Comparison of ENCODE assay signal across 1 cellular context in the genomic region with DNA sequence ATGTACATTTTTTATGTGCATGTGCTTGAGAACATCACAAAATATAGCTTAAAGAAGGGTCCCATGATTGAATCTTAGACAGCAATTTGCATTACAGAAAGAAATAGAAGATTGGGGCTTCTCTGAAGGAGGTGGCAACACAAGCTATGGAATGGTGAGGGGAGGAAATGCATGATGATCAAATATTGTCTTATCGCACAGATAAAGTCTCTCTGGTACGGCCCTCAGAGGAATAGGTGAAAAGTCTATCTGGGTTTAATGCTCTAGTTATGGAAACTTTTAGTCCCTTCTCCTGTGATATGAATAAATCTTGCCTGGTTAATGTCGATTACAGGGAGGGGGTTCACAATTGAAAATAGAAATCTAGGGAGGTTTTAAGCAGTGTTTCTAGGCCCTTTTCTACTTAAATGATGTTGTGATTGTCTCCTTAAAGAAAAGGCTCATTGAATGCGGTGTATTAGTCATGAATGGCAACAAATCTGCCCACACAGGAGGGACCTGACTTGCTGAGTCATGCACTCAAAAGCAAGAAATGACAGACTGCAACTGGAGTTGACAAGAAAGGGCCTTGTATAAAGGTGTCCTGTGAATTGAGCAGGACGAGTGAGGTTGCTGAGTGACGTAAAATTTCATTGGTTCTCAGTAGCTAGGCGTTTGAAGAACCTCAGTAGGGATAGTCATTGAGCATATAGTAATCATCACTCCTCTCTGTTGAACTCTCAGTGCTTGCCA.
TF ChIP-seq lines count a peak whose summit lies in the region.

No MANE protein-coding gene starts in this region.

TF ChIP-seq in H1, 55 proteins besides CTCF, POLR2A, EP300 and RAD21 (continued from another document):
- TF ChIP-seq, protein P1, sequence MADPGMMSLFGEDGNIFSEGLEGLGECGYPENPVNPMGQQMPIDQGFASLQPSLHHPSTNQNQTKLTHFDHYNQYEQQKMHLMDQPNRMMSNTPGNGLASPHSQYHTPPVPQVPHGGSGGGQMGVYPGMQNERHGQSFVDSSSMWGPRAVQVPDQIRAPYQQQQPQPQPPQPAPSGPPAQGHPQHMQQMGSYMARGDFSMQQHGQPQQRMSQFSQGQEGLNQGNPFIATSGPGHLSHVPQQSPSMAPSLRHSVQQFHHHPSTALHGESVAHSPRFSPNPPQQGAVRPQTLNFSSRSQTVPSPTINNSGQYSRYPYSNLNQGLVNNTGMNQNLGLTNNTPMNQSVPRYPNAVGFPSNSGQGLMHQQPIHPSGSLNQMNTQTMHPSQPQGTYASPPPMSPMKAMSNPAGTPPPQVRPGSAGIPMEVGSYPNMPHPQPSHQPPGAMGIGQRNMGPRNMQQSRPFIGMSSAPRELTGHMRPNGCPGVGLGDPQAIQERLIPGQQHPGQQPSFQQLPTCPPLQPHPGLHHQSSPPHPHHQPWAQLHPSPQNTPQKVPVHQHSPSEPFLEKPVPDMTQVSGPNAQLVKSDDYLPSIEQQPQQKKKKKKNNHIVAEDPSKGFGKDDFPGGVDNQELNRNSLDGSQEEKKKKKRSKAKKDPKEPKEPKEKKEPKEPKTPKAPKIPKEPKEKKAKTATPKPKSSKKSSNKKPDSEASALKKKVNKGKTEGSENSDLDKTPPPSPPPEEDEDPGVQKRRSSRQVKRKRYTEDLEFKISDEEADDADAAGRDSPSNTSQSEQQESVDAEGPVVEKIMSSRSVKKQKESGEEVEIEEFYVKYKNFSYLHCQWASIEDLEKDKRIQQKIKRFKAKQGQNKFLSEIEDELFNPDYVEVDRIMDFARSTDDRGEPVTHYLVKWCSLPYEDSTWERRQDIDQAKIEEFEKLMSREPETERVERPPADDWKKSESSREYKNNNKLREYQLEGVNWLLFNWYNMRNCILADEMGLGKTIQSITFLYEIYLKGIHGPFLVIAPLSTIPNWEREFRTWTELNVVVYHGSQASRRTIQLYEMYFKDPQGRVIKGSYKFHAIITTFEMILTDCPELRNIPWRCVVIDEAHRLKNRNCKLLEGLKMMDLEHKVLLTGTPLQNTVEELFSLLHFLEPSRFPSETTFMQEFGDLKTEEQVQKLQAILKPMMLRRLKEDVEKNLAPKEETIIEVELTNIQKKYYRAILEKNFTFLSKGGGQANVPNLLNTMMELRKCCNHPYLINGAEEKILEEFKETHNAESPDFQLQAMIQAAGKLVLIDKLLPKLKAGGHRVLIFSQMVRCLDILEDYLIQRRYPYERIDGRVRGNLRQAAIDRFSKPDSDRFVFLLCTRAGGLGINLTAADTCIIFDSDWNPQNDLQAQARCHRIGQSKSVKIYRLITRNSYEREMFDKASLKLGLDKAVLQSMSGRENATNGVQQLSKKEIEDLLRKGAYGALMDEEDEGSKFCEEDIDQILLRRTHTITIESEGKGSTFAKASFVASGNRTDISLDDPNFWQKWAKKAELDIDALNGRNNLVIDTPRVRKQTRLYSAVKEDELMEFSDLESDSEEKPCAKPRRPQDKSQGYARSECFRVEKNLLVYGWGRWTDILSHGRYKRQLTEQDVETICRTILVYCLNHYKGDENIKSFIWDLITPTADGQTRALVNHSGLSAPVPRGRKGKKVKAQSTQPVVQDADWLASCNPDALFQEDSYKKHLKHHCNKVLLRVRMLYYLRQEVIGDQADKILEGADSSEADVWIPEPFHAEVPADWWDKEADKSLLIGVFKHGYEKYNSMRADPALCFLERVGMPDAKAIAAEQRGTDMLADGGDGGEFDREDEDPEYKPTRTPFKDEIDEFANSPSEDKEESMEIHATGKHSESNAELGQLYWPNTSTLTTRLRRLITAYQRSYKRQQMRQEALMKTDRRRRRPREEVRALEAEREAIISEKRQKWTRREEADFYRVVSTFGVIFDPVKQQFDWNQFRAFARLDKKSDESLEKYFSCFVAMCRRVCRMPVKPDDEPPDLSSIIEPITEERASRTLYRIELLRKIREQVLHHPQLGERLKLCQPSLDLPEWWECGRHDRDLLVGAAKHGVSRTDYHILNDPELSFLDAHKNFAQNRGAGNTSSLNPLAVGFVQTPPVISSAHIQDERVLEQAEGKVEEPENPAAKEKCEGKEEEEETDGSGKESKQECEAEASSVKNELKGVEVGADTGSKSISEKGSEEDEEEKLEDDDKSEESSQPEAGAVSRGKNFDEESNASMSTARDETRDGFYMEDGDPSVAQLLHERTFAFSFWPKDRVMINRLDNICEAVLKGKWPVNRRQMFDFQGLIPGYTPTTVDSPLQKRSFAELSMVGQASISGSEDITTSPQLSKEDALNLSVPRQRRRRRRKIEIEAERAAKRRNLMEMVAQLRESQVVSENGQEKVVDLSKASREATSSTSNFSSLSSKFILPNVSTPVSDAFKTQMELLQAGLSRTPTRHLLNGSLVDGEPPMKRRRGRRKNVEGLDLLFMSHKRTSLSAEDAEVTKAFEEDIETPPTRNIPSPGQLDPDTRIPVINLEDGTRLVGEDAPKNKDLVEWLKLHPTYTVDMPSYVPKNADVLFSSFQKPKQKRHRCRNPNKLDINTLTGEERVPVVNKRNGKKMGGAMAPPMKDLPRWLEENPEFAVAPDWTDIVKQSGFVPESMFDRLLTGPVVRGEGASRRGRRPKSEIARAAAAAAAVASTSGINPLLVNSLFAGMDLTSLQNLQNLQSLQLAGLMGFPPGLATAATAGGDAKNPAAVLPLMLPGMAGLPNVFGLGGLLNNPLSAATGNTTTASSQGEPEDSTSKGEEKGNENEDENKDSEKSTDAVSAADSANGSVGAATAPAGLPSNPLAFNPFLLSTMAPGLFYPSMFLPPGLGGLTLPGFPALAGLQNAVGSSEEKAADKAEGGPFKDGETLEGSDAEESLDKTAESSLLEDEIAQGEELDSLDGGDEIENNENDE (IDR thresholded peaks at IDR 0.05; ENCODE audit: insufficient replicate concordance, low read length) = no peak
